In the genomic region with DNA sequence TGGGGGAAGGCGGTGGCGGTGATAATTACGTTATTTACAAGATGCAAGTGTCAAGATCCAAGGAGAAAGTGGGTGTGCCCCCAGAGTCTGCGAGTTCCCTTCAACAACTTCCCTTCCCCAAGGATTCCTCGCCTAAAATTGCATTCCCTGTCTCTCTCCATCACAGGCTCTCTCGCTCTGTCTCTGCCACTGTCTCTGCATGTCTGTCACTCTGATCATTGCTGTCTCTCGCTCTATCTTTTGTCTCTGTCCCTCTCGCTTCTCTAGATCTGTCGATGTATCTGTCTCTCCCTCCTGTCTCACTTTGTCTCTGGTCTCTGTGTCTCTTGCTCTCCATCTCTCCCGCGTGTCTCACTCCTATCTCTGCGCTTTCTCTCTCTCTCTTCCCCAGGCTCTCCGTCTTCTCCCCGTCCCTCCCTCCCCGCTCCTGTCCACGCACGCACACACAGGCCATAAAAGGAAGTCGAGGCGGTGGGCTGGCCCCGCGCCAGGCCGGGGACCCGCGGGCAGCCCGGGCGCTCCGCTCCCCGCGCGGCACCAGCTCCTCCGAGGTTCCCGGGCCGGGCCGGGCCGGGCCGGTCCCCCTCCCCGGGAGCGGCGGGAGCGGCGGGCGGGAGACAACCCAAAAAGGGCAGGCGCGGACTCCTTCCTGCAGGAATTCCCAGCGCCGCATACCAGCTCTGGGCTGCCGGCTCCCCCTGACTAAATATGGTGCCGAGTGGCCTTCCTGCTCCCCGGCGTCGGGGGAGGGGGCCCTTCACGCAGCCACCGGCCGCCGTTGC, we compare ENCODE assay signal across 8 cellular contexts. TPM values are rescaled to one million over a fixed set of nuclear protein-coding genes. Genes with fewer than 3 reads are reported as not detected.
DNase-seq lines count a peak whose midpoint lies in the region; ATAC-seq and TF ChIP-seq lines count a peak whose summit lies in the region.

No MANE protein-coding gene starts in this region.

- H3K36me3 ChIP-seq in HUES6 (ENCODE audit: control insufficient read depth, insufficient read depth, low read length) = no peaks in the 10 kb centered on the region
- H3K36me3 ChIP-seq in duodenal mucosa (ENCODE audit: control insufficient read depth in 1 of 2, insufficient read depth in 2 of 2, low read length in 2 of 2) = no peaks in the 10 kb centered on the region
- no peaks in the 10 kb centered on the region for H3K36me3 ChIP-seq in mesodermal cell (ENCODE audit: control insufficient read depth, insufficient read depth, low read length)

- CTCF ChIA-PET in AG04449 (lab: Yijun Ruan, JAX) = interaction anchor here (1.0 to 3.9 kb wide), 3 partner anchors 16 to 98 kb away, joined by 3 to 26 read pairs (median 3); no protein-coding TSS in a partner anchor

- H3K27ac ChIP-seq in HUES6 (ENCODE audit: low read depth, low read length) (no peak overlapping the region), duodenal mucosa (ENCODE audit: low read depth, low read length) (no peak overlapping the region), mesodermal cell (ENCODE audit: low read depth, low read length, severe bottlenecking) (no peak overlapping the region)

- DNase-seq in AG04449 (ENCODE audit: low read depth, low spot score) (peak; percentile 7), SHP77 treated with DMSO at 0.1 percent for 48 hours (lab: John Stamatoyannopoulos, UW) (no peak), superior temporal gyrus (ENCODE audit: extremely low spot score) (no peak), NCI-H1694 (lab: John Stamatoyannopoulos, UW) (no peak)

- H3K9ac ChIP-seq in HUES6 (ENCODE audit: low read length) (peak overlapping the region; percentile 67), duodenal mucosa (ENCODE audit: low read depth in 1 of 2, low read length in 2 of 2) (no peak overlapping the region)

- H3K4me3 ChIP-seq in AG04449 (ENCODE audit: low read depth, low read length) = peak overlapping the region; percentile 57
- peak overlapping the region; percentile 62 for H3K4me3 ChIP-seq in HUES6 (ENCODE audit: low read depth, low read length)
- H3K4me3 ChIP-seq in duodenal mucosa (ENCODE audit: low read depth in 1 of 2, low read length in 2 of 2) = peak overlapping the region; percentile 54 to 57
- peak overlapping the region; percentile 37 for H3K4me3 ChIP-seq in mesodermal cell (ENCODE audit: extremely low read depth, insufficient read depth, low read length, poor library complexity, severe bottlenecking)

- H3K4me1 ChIP-seq in HUES6 (ENCODE audit: control insufficient read depth, insufficient read depth, low read length) = no peaks in the 10 kb centered on the region
- H3K4me1 ChIP-seq in duodenal mucosa (ENCODE audit: control insufficient read depth in 1 of 2, insufficient read depth in 2 of 2, low read length in 2 of 2) = peaks cover 0 to 9% of the 10 kb centered on the region in 2 donors
- H3K4me1 ChIP-seq in mesodermal cell (ENCODE audit: control insufficient read depth, insufficient read depth, low read length, poor library complexity, severe bottlenecking) = peaks cover 17% of the 10 kb centered on the region

- POLR2A ChIA-PET in AG04449 (lab: Yijun Ruan, JAX) = interaction anchor here (0.6 kb wide), 1 partner anchor 15 kb away, joined by 3 read pairs; no protein-coding TSS in a partner anchor

- 1% methylated on average over 27 to 42 of the region's 55 CpGs for WGBS in mesodermal cell (ENCODE audit: insufficient coverage in 2 of 2), 2 experiments

- ATAC-seq in HG03095 (IDR thresholded peaks at IDR 0.05; ENCODE audit: unreplicated experiment) = no peak

- no peak for TF ChIP-seq CTCF in AG04449 (IDR thresholded peaks at IDR 0.05; ENCODE audit: insufficient read depth, low read length, missing control alignments)

- H3K9me3 ChIP-seq in HUES6 (ENCODE audit: control insufficient read depth, insufficient read depth, low read depth, low read length) = no peaks in the 10 kb centered on the region
- H3K9me3 ChIP-seq in duodenal mucosa (ENCODE audit: control insufficient read depth in 1 of 2, low read length in 2 of 2) = no peaks in the 10 kb centered on the region
- no peaks in the 10 kb centered on the region for H3K9me3 ChIP-seq in mesodermal cell (ENCODE audit: control insufficient read depth, low read length)

- H3K27me3 ChIP-seq in HUES6 (ENCODE audit: control insufficient read depth, insufficient read depth, low read length) (peaks cover 58% of the 10 kb centered on the region), duodenal mucosa (ENCODE audit: control insufficient read depth in 1 of 2, insufficient read depth in 2 of 2, low read length in 2 of 2) (peaks cover 10 to 25% of the 10 kb centered on the region in 2 donors)

RNA-seq across cellular contexts. Expression of gene MYH11, which starts 1.1 kb away (rescaled TPM):
- polyA plus RNA-seq in mesodermal cell (2013, experiment 1 of 2) = 0.15 TPM
- polyA plus RNA-seq in mesodermal cell (2013, experiment 2 of 2) = 0.25 TPM

RNA-seq across cellular contexts. Expression of gene CEP20, which starts 30.4 kb away (rescaled TPM):
- 31.7 TPM for polyA plus RNA-seq in mesodermal cell (2013, experiment 1 of 2)
- 35.2 TPM for polyA plus RNA-seq in mesodermal cell (2013, experiment 2 of 2)
